Comparison of ENCODE assay signal across 10 cellular contexts in the genomic region with DNA sequence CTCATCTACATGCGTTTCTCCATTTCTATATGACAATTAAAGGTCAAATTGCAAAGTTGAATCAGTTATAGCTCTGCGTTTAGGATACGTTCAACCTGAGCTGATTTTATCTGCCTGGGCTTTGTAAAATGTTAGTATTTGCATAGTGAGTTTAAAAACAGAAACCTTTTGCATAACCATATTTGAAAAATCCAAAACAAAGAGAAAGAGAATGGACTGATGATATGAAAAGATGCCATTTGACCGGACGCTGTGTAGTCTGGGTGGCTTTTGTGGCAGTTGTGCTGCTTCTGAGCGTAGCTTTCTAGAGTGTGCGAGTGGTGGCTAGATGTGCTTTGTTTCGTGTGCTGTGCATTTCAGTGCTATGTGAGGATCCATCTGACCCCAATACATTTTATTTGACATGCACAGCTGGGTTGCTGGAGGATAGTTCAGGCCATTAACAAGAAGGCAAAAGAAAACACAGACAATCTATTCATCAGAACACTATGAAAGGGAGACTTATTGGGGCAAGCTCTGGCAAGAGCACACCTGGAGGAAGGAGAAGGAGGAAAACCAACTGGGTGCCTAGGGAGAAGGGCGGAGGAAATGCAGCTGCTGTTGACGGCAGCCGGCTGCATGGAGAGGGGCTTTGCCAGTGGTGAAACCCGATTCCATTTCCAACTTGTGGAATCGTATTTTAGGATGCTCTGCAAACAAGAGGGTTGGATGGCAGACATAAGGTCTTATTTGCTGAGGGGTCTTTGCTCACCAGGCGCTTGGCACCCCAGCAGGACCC.
DNase-seq lines count a peak whose midpoint lies in the region; ATAC-seq and TF ChIP-seq lines count a peak whose summit lies in the region.
"Had no signal": no experiment of that assay in that cellular context is flagged by ENCODE, and none has a peak within 500 bp of the region (broad histone marks: within the 10 kb centered on the region; RNA-seq: fewer than 3 reads in every experiment).

No MANE protein-coding gene starts in this region.

- H3F3A ChIP-seq in Loucy (ENCODE audit: low read depth): no peaks in the 10 kb centered on the region

- H3K9ac ChIP-seq in Loucy (ENCODE audit: low read depth, low read length, poor library complexity, severe bottlenecking): peak overlapping the region; percentile 30

- no peaks in the 10 kb centered on the region for H3K9me2 ChIP-seq in Loucy (replicated peaks; ENCODE audit: low read depth, low read length)

- H3K27ac Mint-ChIP-seq in activated naive CD4-positive, alpha-beta T cell treated with anti-CD3 and anti-CD28 coated beads, Interleukin-2, amount 50 U/mL, for 72 hours: peak overlapping the region in 1 of 2 donors; percentile 50

- H3K4me1 ChIP-seq in Loucy (ENCODE audit: insufficient read depth, low read length, poor library complexity, severe bottlenecking): peaks cover 43% of the 10 kb centered on the region

- H3K9me3 ChIP-seq in Loucy (ENCODE audit: insufficient read depth, low read depth, low read length): no peaks in the 10 kb centered on the region
- H3K9me3 ChIP-seq: ovary had no signal

- H3K36me3 ChIP-seq in Loucy (ENCODE audit: insufficient read depth, low read length): no peaks in the 10 kb centered on the region
- H3K36me3 ChIP-seq: ovary had no signal

- no peak for TF ChIP-seq CTCF in Loucy (conservative IDR thresholded peaks at IDR 0.05; ENCODE audit: low read length)

- H3K4me2 ChIP-seq in Loucy (ENCODE audit: low read depth, low read length, poor library complexity, severe bottlenecking): peak overlapping the region; percentile 72

- no peaks in the 10 kb centered on the region for H3K27me3 ChIP-seq in Loucy (ENCODE audit: insufficient read depth, low read length, poor library complexity, severe bottlenecking)
- H3K27me3 ChIP-seq: ovary had no signal

- DNase-seq in NCI-H2107 treated with DMSO at 0.1 percent for 48 hours (lab: John Stamatoyannopoulos, UW; ENCODE audit: unreplicated experiment) (peak; percentile 9), NCI-H2107 (lab: John Stamatoyannopoulos, UW) (no peak), pons (ENCODE audit: low spot score) (peak; percentile 61), dermis blood vessel endothelial cell (no peak), SW 1271 (lab: John Stamatoyannopoulos, UW) (no peak)
- DNase-seq in activated naive CD4-positive, alpha-beta T cell treated with anti-CD3 and anti-CD28 coated beads, Interleukin-2, amount 50 U/mL, for 72 hours (ENCODE audit: low spot score in 2 of 2): no peak
- DNase-seq: ovary, trophoblast cell had no signal

- peak; percentile 20 to 24 for ATAC-seq in activated naive CD4-positive, alpha-beta T cell treated with anti-CD3 and anti-CD28 coated beads, Interleukin-2, amount 50 U/mL, for 72 hours
- no peak for ATAC-seq in GM21723 (IDR thresholded peaks at IDR 0.05; ENCODE audit: unreplicated experiment)

- peak overlapping the region; percentile 44 for H2AFZ ChIP-seq in Loucy (ENCODE audit: low read length)

- H3K36me3 Mint-ChIP-seq in activated naive CD4-positive, alpha-beta T cell treated with anti-CD3 and anti-CD28 coated beads, Interleukin-2, amount 50 U/mL, for 72 hours: peaks cover 0 to 10% of the 10 kb centered on the region in 2 donors

- H4K20me1 ChIP-seq in Loucy (ENCODE audit: insufficient read depth, low read length, poor library complexity, severe bottlenecking): no peaks in the 10 kb centered on the region

- no peaks in the 10 kb centered on the region for H3K79me2 ChIP-seq in Loucy (ENCODE audit: insufficient read depth, low read length)

- H3K9me3 Mint-ChIP-seq in activated naive CD4-positive, alpha-beta T cell treated with anti-CD3 and anti-CD28 coated beads, Interleukin-2, amount 50 U/mL, for 72 hours: peaks cover 0 to 6% of the 10 kb centered on the region in 2 donors

- H3K4me3 ChIP-seq in Loucy (ENCODE audit: low read length, poor library complexity, severe bottlenecking): peak overlapping the region; percentile 60
- H3K4me3 ChIP-seq: ovary had no signal

Comparison
In these comparisons a context has a peak if more than half of its experiments do, and no peak if none do; other contexts are left out.
1. DNase-seq: peak in NCI-H2107 treated with DMSO at 0.1 percent for 48 hours (single experiment) and pons (single experiment); none in NCI-H2107 (single experiment), activated naive CD4-positive, alpha-beta T cell treated with anti-CD3 and anti-CD28 coated beads, Interleukin-2, amount 50 U/mL, for 72 hours (0 of 2), dermis blood vessel endothelial cell (single experiment) and SW 1271 (0 of 2).